8 cellular contexts compared by ENCODE assay signal in the genomic region with DNA sequence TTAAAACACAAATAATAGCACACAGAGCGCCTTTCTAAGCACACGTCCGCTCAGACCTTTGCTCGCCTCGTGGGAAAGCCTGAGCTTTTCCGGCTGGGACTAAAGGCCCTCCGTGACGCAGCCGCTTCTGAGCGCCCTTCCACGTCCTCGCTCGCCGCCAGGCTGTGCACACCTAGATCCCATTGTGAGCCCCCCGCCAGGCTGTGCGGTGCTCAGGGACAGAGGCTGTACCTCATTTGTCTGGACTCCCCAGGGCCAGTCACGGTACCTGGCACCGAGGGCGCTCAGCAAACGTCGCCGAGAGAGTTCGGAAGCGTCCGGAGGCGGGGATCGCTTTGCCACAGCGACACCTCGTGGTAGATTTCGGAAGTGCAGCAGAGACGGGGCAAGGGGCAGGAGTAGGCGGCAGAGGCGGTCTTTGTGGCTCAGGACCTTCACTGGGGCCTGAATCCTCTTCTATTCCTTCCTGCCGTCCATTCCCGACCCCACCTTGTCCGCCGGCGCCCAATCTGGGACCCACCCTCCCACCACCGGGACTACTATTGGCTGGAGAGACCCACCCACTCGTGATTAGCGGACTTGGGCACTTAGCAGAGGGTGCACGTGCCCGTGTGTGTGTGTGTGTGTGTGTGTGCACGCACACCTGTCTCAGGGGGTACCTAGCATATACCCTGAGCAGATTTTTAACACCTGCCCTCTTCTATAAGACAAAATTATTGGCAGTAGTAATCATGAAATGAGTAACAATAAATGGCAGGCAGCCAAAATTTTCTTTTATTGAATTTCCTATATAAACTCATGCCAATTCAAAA.
A peak's percentile ranks its signal among the peaks of the same experiment; 100 is the strongest.
DNase-seq lines count a peak whose midpoint lies in the region; ATAC-seq and TF ChIP-seq lines count a peak whose summit lies in the region.

No MANE protein-coding gene starts in this region.

- ATAC-seq in GM18873 (IDR thresholded peaks at IDR 0.05; ENCODE audit: low FRiP score, unreplicated experiment) (peak; percentile 69), HG03354 (IDR thresholded peaks at IDR 0.05; ENCODE audit: poor library complexity, severe bottlenecking, unreplicated experiment) (peak; percentile 96), lung (ENCODE audit: insufficient read depth, low FRiP score) (peak; percentile 91)

- TF ChIP-seq CTCF in AG09309 (IDR thresholded peaks at IDR 0.05; ENCODE audit: control insufficient read depth, insufficient read depth, low read depth, low read length, missing control alignments) (peak; percentile 98), lung (IDR thresholded peaks at IDR 0.05; ENCODE audit: control extremely low read depth, extremely low read depth) (peak; percentile 97)

- no peak overlapping the region for H3K27ac ChIP-seq in lung (ENCODE audit: low read depth in 1 of 2, low read length in 1 of 2)

- no peaks in the 10 kb centered on the region for H3K36me3 ChIP-seq in lung (ENCODE audit: control insufficient read depth in 2 of 2, insufficient read depth in 2 of 2, low read length in 2 of 2)

- no peaks in the 10 kb centered on the region for H3K27me3 ChIP-seq in lung (ENCODE audit: control insufficient read depth, insufficient read depth)

- WGBS in lung, 2 donors: 3 to 4% methylated on average over 44 of the region's 44 CpGs

- H3K4me1 ChIP-seq in lung (ENCODE audit: control insufficient read depth in 2 of 2, insufficient read depth in 2 of 2, low read length in 2 of 2): peaks cover 0 to 2% of the 10 kb centered on the region in 2 donors

- DNase-seq in AG09309 (ENCODE audit: low read depth) (no peak), NCI-H526 (lab: John Stamatoyannopoulos, UW) (peak; percentile 48 to 90), dermis microvascular lymphatic vessel endothelial cell (ENCODE audit: low read depth in 2 of 2) (peak; percentile 43 to 66), lung (ENCODE audit: low spot score) (peak; percentile 87)
- peak; percentile 84 to 93 for DNase-seq in activated CD4-positive, alpha-beta T cell treated with anti-CD3 and anti-CD28 coated beads, Interleukin-2, amount 50 U/mL, for 4 hours
- DNase-seq in stimulated activated CD4-positive, alpha-beta T cell treated with anti-CD3 and anti-CD28 coated beads, Interleukin-4, amount 100 ng/mL, for 48 hours (ENCODE audit: low read depth in 2 of 2): peak; percentile 82 to 98

- no peaks in the 10 kb centered on the region for H3K9me3 ChIP-seq in lung (ENCODE audit: control insufficient read depth in 2 of 2, insufficient read depth in 1 of 2, low read length in 1 of 2)

- H3K4me3 ChIP-seq in AG09309 (ENCODE audit: control insufficient read depth, low read depth, low read length) (peak overlapping the region; percentile 45), lung (no peak overlapping the region)
